ENCODE assay signal across 20 cellular contexts in the genomic region with DNA sequence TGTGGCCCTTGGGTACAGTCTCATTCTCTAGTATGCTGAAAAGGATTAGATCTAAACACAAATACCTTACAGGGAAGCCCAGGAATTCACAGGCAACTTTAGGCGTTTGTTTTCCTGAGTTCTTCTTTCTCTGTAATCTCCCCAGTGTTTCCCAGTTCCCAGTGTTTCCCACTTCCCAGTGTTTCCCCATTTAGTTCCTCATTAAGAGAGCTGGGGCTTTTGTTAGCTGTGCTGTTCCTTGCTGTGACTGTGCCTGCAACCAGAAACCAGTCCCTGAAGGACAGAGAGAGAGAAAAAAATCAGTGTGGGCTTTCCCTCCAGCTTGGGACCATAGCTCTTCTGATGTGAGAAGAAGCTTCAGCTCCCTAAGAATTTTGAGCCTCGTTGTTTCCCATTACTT.
"Had no signal": no experiment of that assay in that cellular context is flagged by ENCODE, and none has a peak within 500 bp of the region (broad histone marks: within the 10 kb centered on the region; RNA-seq: fewer than 3 reads in every experiment).

No MANE protein-coding gene starts in this region.

- H3K4me1 Mint-ChIP-seq: activated CD4-positive, alpha-beta T cell treated with anti-CD3 and anti-CD28 coated beads for 36 hours; naive thymus-derived CD8-positive, alpha-beta T cell; stimulated activated memory B cell treated with anti-CD40 and anti-IgM and Interleukin-4, amounts not matched to agents 10 μg/mL and 1 μg/mL and 100 μg/mL, for 72 hours had no signal

- H3K9me3 ChIP-seq: sigmoid colon, testis had no signal

- H3K4me1 ChIP-seq: sigmoid colon, spleen, testis had no signal

- H3K36me3 ChIP-seq: cardiac muscle cell, sigmoid colon, spleen, WERI-Rb-1 had no signal

- ATAC-seq: activated CD4-positive, alpha-beta T cell treated with anti-CD3 and anti-CD28 coated beads for 36 hours; left cardiac atrium; naive thymus-derived CD8-positive, alpha-beta T cell; stimulated activated memory B cell treated with anti-CD40 and anti-IgM and Interleukin-4, amounts not matched to agents 10 μg/mL and 1 μg/mL and 100 μg/mL, for 72 hours had no signal

- H3K9me3 Mint-ChIP-seq: type B pancreatic cell had no signal

- H3K36me3 Mint-ChIP-seq: activated naive CD8-positive, alpha-beta T cell; naive thymus-derived CD8-positive, alpha-beta T cell; stimulated activated memory B cell treated with anti-CD40 and anti-IgM and Interleukin-4, amounts not matched to agents 10 μg/mL and 1 μg/mL and 100 μg/mL, for 72 hours; type B pancreatic cell had no signal

- H3K27me3 Mint-ChIP-seq: activated CD4-positive, alpha-beta T cell treated with anti-CD3 and anti-CD28 coated beads for 36 hours; activated naive CD8-positive, alpha-beta T cell; dendritic cell treated with granulocyte-macrophage colony-stimulating factor and Interleukin-4, amounts not matched to agents 40 ng/mL and 50 ng/mL, for 4 days; naive thymus-derived CD8-positive, alpha-beta T cell; stimulated activated memory B cell treated with anti-CD40 and anti-IgM and Interleukin-4, amounts not matched to agents 10 μg/mL and 1 μg/mL and 100 μg/mL, for 72 hours had no signal

- H3K4me3 ChIP-seq: cardiac muscle cell, sigmoid colon, spleen, testis had no signal

- H3K4me3 Mint-ChIP-seq: activated CD4-positive, alpha-beta T cell treated with anti-CD3 and anti-CD28 coated beads for 36 hours; activated naive CD8-positive, alpha-beta T cell; activated T-helper 1 cell treated with anti-CD3 and anti-CD28 coated beads, Interleukin-12 subunit alpha, Interleukin-12 subunit beta, Interleukin-2, Interleukin-4 antibody, amounts not matched to agents 30 ng/mL and 10 ng/mL and 1 ng/mL, durations not matched to agents 14 hours and 24 hours and 36 hours; dendritic cell treated with granulocyte-macrophage colony-stimulating factor and Interleukin-4, amounts not matched to agents 40 ng/mL and 50 ng/mL, for 4 days; naive thymus-derived CD8-positive, alpha-beta T cell; stimulated activated memory B cell treated with anti-CD40 and anti-IgM and Interleukin-4, amounts not matched to agents 10 μg/mL and 1 μg/mL and 100 μg/mL, for 72 hours; type B pancreatic cell had no signal

- DNase-seq: activated CD4-positive, alpha-beta T cell treated with anti-CD3 and anti-CD28 coated beads for 36 hours; activated CD4-positive, alpha-beta T cell treated with anti-CD3 and anti-CD28 coated beads, Interleukin-2, amount 50 U/mL, for 48 hours; erythroblast; foreskin melanocyte; glutamatergic neuron; hypothalamus; left cardiac atrium; naive thymus-derived CD8-positive, alpha-beta T cell; nucleus accumbens; sigmoid colon; spleen; stimulated activated CD4-positive, alpha-beta T cell treated with anti-CD3 and anti-CD28 coated beads, Interleukin-4, amount 100 ng/mL, for 4 hours; testis; WERI-Rb-1 had no signal

- H3K27ac ChIP-seq: cardiac muscle cell, sigmoid colon, spleen, testis, WERI-Rb-1 had no signal

- H3K27me3 ChIP-seq: cardiac muscle cell, sigmoid colon, spleen, testis had no signal

- H3K27ac Mint-ChIP-seq: activated CD4-positive, alpha-beta T cell treated with anti-CD3 and anti-CD28 coated beads for 36 hours; activated naive CD8-positive, alpha-beta T cell; activated T-helper 1 cell treated with anti-CD3 and anti-CD28 coated beads, Interleukin-12 subunit alpha, Interleukin-12 subunit beta, Interleukin-2, Interleukin-4 antibody, amounts not matched to agents 30 ng/mL and 10 ng/mL and 1 ng/mL, durations not matched to agents 14 hours and 24 hours and 36 hours; dendritic cell treated with granulocyte-macrophage colony-stimulating factor and Interleukin-4, amounts not matched to agents 40 ng/mL and 50 ng/mL, for 4 days; naive thymus-derived CD8-positive, alpha-beta T cell; stimulated activated memory B cell treated with anti-CD40 and anti-IgM and Interleukin-4, amounts not matched to agents 10 μg/mL and 1 μg/mL and 100 μg/mL, for 72 hours; type B pancreatic cell had no signal
